In genomic region chr10:29659770-29660097, GRCh38 we compare ENCODE assay signal across 13 cellular contexts. TPM values are rescaled to one million over a fixed set of nuclear protein-coding genes. Genes with fewer than 3 reads are reported as not detected.
A peak's percentile ranks its signal among the peaks of the same experiment; 100 is the strongest.
DNase-seq lines count a peak whose midpoint lies in the region; ATAC-seq and TF ChIP-seq lines count a peak whose summit lies in the region.
"Had no signal": no experiment of that assay in that cellular context is flagged by ENCODE, and none has a peak within 500 bp of the region (broad histone marks: within the 10 kb centered on the region; RNA-seq: fewer than 3 reads in every experiment).

No MANE protein-coding gene starts in this region.

- peak overlapping the region; percentile 69 for H3K4me2 ChIP-seq in Loucy (ENCODE audit: low read depth, low read length, poor library complexity, severe bottlenecking)

- peaks cover 29% of the 10 kb centered on the region for H3K36me3 ChIP-seq in ACC112 (ENCODE audit: insufficient read depth, low read length)
- peaks cover 15% of the 10 kb centered on the region; the same call in 1 of the 2 replicates for H3K36me3 ChIP-seq in Loucy (ENCODE audit: insufficient read depth, low read length)
- peaks cover 11% of the 10 kb centered on the region for H3K36me3 ChIP-seq in ectodermal cell (ENCODE audit: control insufficient read depth, insufficient read depth, low read length)
- H3K36me3 ChIP-seq in neutrophil: peaks cover 23% of the 10 kb centered on the region
- H3K36me3 ChIP-seq in mucosa of descending colon (ENCODE audit: low read depth): no peaks in the 10 kb centered on the region
- H3K36me3 ChIP-seq: tibial nerve had no signal

- 88 to 95% methylated on average over 1 of the region's 1 CpG for WGBS in ectodermal cell, 2 experiments

- DNase-seq in NCI-H2171 (lab: John Stamatoyannopoulos, UW): no peak
- no peak for DNase-seq in DMS153 (lab: John Stamatoyannopoulos, UW)
- no peak for DNase-seq in mucosa of descending colon
- DNase-seq in iPS-NIHi7 (ENCODE audit: extremely low spot score): no peak
- DNase-seq: activated B cell treated with CpG ODN at 0.5 μM for 24 hours; activated effector memory CD4-positive, alpha-beta T cell treated with Interleukin-2 at 50 U/mL for 16 hours; BE2C; NCI-H1092 had no signal

- H2AFZ ChIP-seq in ACC112 (ENCODE audit: low read length, unreplicated experiment) (no peak overlapping the region), Loucy (ENCODE audit: low read length) (no peak overlapping the region)

- H3K4me3 ChIP-seq in ACC112 (ENCODE audit: low read depth, low read length): peak overlapping the region; percentile 21
- H3K4me3 ChIP-seq in Loucy (ENCODE audit: low read length, poor library complexity, severe bottlenecking): peak overlapping the region; percentile 34
- H3K4me3 ChIP-seq in ectodermal cell (ENCODE audit: insufficient read depth, low read depth, low read length): no peak overlapping the region
- peak overlapping the region in 1 of 2 experiments; percentile 41 for H3K4me3 ChIP-seq in neutrophil (ENCODE audit: low read depth in 1 of 2, low read length in 1 of 2)
- no peak overlapping the region for H3K4me3 ChIP-seq in mucosa of descending colon
- H3K4me3 ChIP-seq: tibial nerve had no signal

- TF ChIP-seq CTCF in Loucy (conservative IDR thresholded peaks at IDR 0.05; ENCODE audit: low read length) (no peak), neutrophil (IDR thresholded peaks at IDR 0.05) (no peak), mucosa of descending colon (IDR thresholded peaks at IDR 0.05) (no peak)

- H3K4me1 ChIP-seq in ACC112 (ENCODE audit: control insufficient read depth, insufficient read depth, low read length, unreplicated experiment) (peaks cover 33% of the 10 kb centered on the region), Loucy (ENCODE audit: insufficient read depth, low read length, poor library complexity, severe bottlenecking) (peaks cover 16% of the 10 kb centered on the region), ectodermal cell (ENCODE audit: control insufficient read depth, insufficient read depth, low read length) (peaks cover 11% of the 10 kb centered on the region), neutrophil (ENCODE audit: control insufficient read depth in 1 of 2, insufficient read depth in 1 of 2, low read depth in 1 of 2, low read length in 1 of 2) (peaks cover 39 to 40% of the 10 kb centered on the region in 2 experiments), mucosa of descending colon (ENCODE audit: low read depth) (no peaks in the 10 kb centered on the region)
- H3K4me1 ChIP-seq: BE2C had no signal

- intact Hi-C loops in mucosa of descending colon (cut with DNase I, micrococcal nuclease): no loop called here

- no peaks in the 10 kb centered on the region for H3F3A ChIP-seq in Loucy (ENCODE audit: low read depth)

- peaks cover 10% of the 10 kb centered on the region for H4K20me1 ChIP-seq in Loucy (ENCODE audit: insufficient read depth, low read length, poor library complexity, severe bottlenecking)

- ATAC-seq in mucosa of descending colon: no peak

- H3K9me3 ChIP-seq in Loucy (ENCODE audit: insufficient read depth, low read depth, low read length) (peaks cover 8% of the 10 kb centered on the region; the same call in 1 of the 2 replicates), ectodermal cell (ENCODE audit: control insufficient read depth, low read length) (no peaks in the 10 kb centered on the region), neutrophil (no peaks in the 10 kb centered on the region), mucosa of descending colon (peaks cover 10% of the 10 kb centered on the region)
- H3K9me3 ChIP-seq: BE2C had no signal

- no peaks in the 10 kb centered on the region for H3K9me2 ChIP-seq in Loucy (replicated peaks; ENCODE audit: low read depth, low read length)

- H3K27ac ChIP-seq in ACC112 (ENCODE audit: low read depth, low read length) (peak overlapping the region; percentile 90), ectodermal cell (ENCODE audit: insufficient read depth, low read depth, low read length, poor library complexity, severe bottlenecking) (peak overlapping the region; percentile 60), neutrophil (peak overlapping the region; percentile 89)

- H3K27me3 ChIP-seq in ACC112 (ENCODE audit: insufficient read depth, low read length): no peaks in the 10 kb centered on the region
- no peaks in the 10 kb centered on the region for H3K27me3 ChIP-seq in Loucy (ENCODE audit: insufficient read depth, low read length, poor library complexity, severe bottlenecking)
- no peaks in the 10 kb centered on the region for H3K27me3 ChIP-seq in ectodermal cell (ENCODE audit: control insufficient read depth, insufficient read depth, low read length, poor library complexity, severe bottlenecking)
- no peaks in the 10 kb centered on the region for H3K27me3 ChIP-seq in neutrophil
- H3K27me3 ChIP-seq: BE2C, tibial nerve had no signal

- peaks cover 22% of the 10 kb centered on the region for H3K79me2 ChIP-seq in ACC112 (ENCODE audit: control insufficient read depth, insufficient read depth, low read length, unreplicated experiment)
- no peaks in the 10 kb centered on the region for H3K79me2 ChIP-seq in Loucy (ENCODE audit: insufficient read depth, low read length)

- no peak overlapping the region for H3K9ac ChIP-seq in Loucy (ENCODE audit: low read depth, low read length, poor library complexity, severe bottlenecking)

RNA-seq across cellular contexts. Expression of gene SVIL, which starts 25.0 kb away (rescaled TPM):
- polyA plus RNA-seq in ectodermal cell (2013, experiment 1 of 4): 31.9 TPM
- 31.4 TPM for polyA plus RNA-seq in ectodermal cell (2013, experiment 2 of 4)
- 35.4 TPM for polyA plus RNA-seq in ectodermal cell (2013, experiment 3 of 4)
- polyA plus RNA-seq in ectodermal cell (2013, experiment 4 of 4): 26.7 TPM
- total RNA-seq in mucosa of descending colon: 1,000 to 10,000 TPM in 1 of 3 donors, 10 to 100 TPM in 2; 67.6 to 1,278 (median 86.0) TPM

Comparison
In these comparisons a context has a peak if more than half of its experiments do, and no peak if none do; other contexts are left out.
1. H3K4me3 ChIP-seq: peak in ACC112 (single experiment) and Loucy (single experiment); none in ectodermal cell (single experiment) and mucosa of descending colon (single experiment).
2. Peak in every context shown above with its lines, with median percentiles within 50 percentile points of each other: H3K27ac ChIP-seq.